27 cellular contexts compared by ENCODE assay signal in genomic region chr18:24277516-24277915, GRCh38.
"Had no signal": no experiment of that assay in that cellular context is flagged by ENCODE, and none has a peak within 500 bp of the region (broad histone marks: within the 10 kb centered on the region; RNA-seq: fewer than 3 reads in every experiment).

No MANE protein-coding gene starts in this region.

- H3K4me3 ChIP-seq: body of pancreas, esophagus muscularis mucosa, gastrocnemius medialis, heart right ventricle had no signal

- H3K27ac ChIP-seq: body of pancreas, esophagus muscularis mucosa, foreskin keratinocyte, gastrocnemius medialis, heart right ventricle had no signal

- H3K9me3 ChIP-seq: body of pancreas, esophagus muscularis mucosa, gastrocnemius medialis, heart right ventricle had no signal

- ATAC-seq: activated T-cell treated with anti-CD3 and anti-CD28 coated beads, Interleukin-2, amount 50 U/mL, for 72 hours; body of pancreas; effector memory CD8-positive, alpha-beta T cell; foreskin keratinocyte; gastrocnemius medialis; heart right ventricle had no signal

- DNase-seq: activated CD4-positive, alpha-beta memory T cell treated with anti-CD3 and anti-CD28 coated beads, Interleukin-2, amount 10 ng/mL, durations not matched to agents 7 days and 5 days; activated CD4-positive, alpha-beta T cell treated with anti-CD3 and anti-CD28 coated beads for 4 hours; activated CD4-positive, alpha-beta T cell treated with anti-CD3 and anti-CD28 coated beads, Interleukin-2, amount 10 ng/mL, durations not matched to agents 7 days and 5 days; activated CD4-positive, alpha-beta T cell treated with anti-CD3 and anti-CD28 coated beads, Interleukin-2, amount 50 U/mL, for 4 hours; activated CD4-positive, CD25-positive, alpha-beta regulatory T cell; activated CD4-positive, CD25-positive, alpha-beta regulatory T cell treated with anti-CD3 and anti-CD28 coated beads, Interleukin-2, amount 50 U/mL, for 72 hours; activated CD8-positive, alpha-beta memory T cell treated with anti-CD3 and anti-CD28 coated beads, Interleukin-2, amount 50 U/mL, for 48 hours; activated gamma-delta T cell; activated naive CD4-positive, alpha-beta T cell treated with anti-CD3 and anti-CD28 coated beads, Interleukin-2, amount 50 U/mL, for 16 hours; activated naive CD4-positive, alpha-beta T cell treated with Interleukin-2 at 50 U/mL for 16 hours; activated T-cell treated with anti-CD3 and anti-CD28 coated beads for 4 hours; activated T-cell treated with anti-CD3 and anti-CD28 coated beads, Interleukin-2, amount 50 U/mL, for 24 hours; activated T-cell treated with anti-CD3 and anti-CD28 coated beads, Interleukin-2, amount 50 U/mL, for 72 hours; amygdala; aorta; body of pancreas; caudate nucleus; cortex of kidney; dermis blood vessel endothelial cell; effector CD4-positive, alpha-beta T cell; effector memory CD8-positive, alpha-beta T cell; erythroblast; foreskin keratinocyte; gastrocnemius medialis; heart right ventricle; T-helper 2 cell had no signal

- H3K36me3 ChIP-seq: esophagus muscularis mucosa, gastrocnemius medialis, heart right ventricle had no signal

- H3K27me3 ChIP-seq: body of pancreas, esophagus muscularis mucosa, foreskin keratinocyte, gastrocnemius medialis, heart right ventricle had no signal
